28 cellular contexts compared by ENCODE assay signal in the genomic region with DNA sequence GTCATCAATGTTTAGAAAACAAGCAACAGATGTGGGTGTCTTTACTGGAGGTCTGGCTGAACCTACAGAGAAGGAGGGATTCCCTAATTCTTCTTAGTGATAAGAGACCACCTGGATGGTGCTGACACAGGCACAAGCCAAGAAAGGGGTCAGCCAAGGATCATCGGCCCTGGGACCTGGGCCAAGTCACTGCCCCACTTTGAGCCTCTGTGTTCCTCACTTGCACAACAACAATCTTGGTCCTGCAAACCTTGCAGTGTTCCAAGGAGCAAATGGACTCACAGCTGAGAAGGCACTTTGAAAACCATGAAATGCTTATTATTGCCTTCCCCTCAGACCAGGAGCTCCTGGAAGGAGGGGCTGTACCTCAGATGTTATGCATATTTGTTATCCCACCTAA. TPM values are rescaled to one million over a fixed set of nuclear protein-coding genes. Genes with fewer than 3 reads are reported as not detected.
A peak's percentile ranks its signal among the peaks of the same experiment; 100 is the strongest.
DNase-seq lines count a peak whose midpoint lies in the region; ATAC-seq and TF ChIP-seq lines count a peak whose summit lies in the region.
"Had no signal": no experiment of that assay in that cellular context is flagged by ENCODE, and none has a peak within 500 bp of the region (broad histone marks: within the 10 kb centered on the region; RNA-seq: fewer than 3 reads in every experiment).

No MANE protein-coding gene starts in this region.

- no peaks in the 10 kb centered on the region for H3K36me3 ChIP-seq in right atrium auricular region
- H3K36me3 ChIP-seq in colonic mucosa, result no peaks in the 10 kb centered on the region
- H3K36me3 ChIP-seq in vagina, result no peaks in the 10 kb centered on the region
- no peaks in the 10 kb centered on the region for H3K36me3 ChIP-seq in upper lobe of left lung

- intact Hi-C loops in Right ventricle myocardium superior (cut with DNase I), result no loop called here
- intact Hi-C loops in colonic mucosa (cut with DNase I), result no loop called here
- intact Hi-C loops in vagina (cut with DNase I), result no loop called here

- H3K9me3 ChIP-seq in right atrium auricular region (no peaks in the 10 kb centered on the region), colonic mucosa (no peaks in the 10 kb centered on the region), vagina (no peaks in the 10 kb centered on the region), upper lobe of left lung (no peaks in the 10 kb centered on the region)
- H3K9me3 ChIP-seq: A549 had no signal

- no peak for TF ChIP-seq EP300 in upper lobe of left lung (IDR thresholded peaks at IDR 0.05)

- TF ChIP-seq POLR2A in vagina (IDR thresholded peaks at IDR 0.05), result no peak
- TF ChIP-seq POLR2A in upper lobe of left lung (IDR thresholded peaks at IDR 0.05), result no peak

- DNase-seq in Right ventricle myocardium superior (peak; percentile 63), right atrium auricular region (ENCODE audit: low spot score) (no peak), colonic mucosa (peak; percentile 14), left lobe of liver (ENCODE audit: low spot score) (no peak), CD1c-positive myeloid dendritic cell (ENCODE audit: extremely low spot score) (no peak), vagina (ENCODE audit: extremely low spot score in 2 of 2) (no peak), upper lobe of left lung (no peak)
- DNase-seq: CD4-positive, alpha-beta T cell; COR-L47; DMS 273 treated with DMSO at 0.1 percent for 48 hours; DMS79 treated with DMSO at 0.1 percent for 48 hours; GM23248; H9; HFFc6; KBM-7; NCI-H1092; NCI-H1436; NCI-H187 treated with DMSO at 0.1 percent for 48 hours; NCI-H2107; NCI-H226; NCI-H510A treated with DMSO at 0.1 percent for 48 hours; NCI-H748 treated with DMSO at 0.1 percent for 48 hours; SHP77 had no signal

- TF ChIP-seq CTCF in right atrium auricular region (IDR thresholded peaks at IDR 0.05), result no peak
- no peak for TF ChIP-seq CTCF in colonic mucosa (IDR thresholded peaks at IDR 0.05)
- TF ChIP-seq CTCF in vagina (IDR thresholded peaks at IDR 0.05), result no peak
- TF ChIP-seq CTCF in upper lobe of left lung (IDR thresholded peaks at IDR 0.05), result no peak

- H3K27me3 ChIP-seq in right atrium auricular region (no peaks in the 10 kb centered on the region), colonic mucosa (no peaks in the 10 kb centered on the region), vagina (no peaks in the 10 kb centered on the region), upper lobe of left lung (no peaks in the 10 kb centered on the region)

- H3K4me1 ChIP-seq in right atrium auricular region (no peaks in the 10 kb centered on the region), colonic mucosa (no peaks in the 10 kb centered on the region), vagina (no peaks in the 10 kb centered on the region), upper lobe of left lung (peaks cover 0 to 5% (median under 1%) of the 10 kb centered on the region in 4 donors)

- WGBS in upper lobe of left lung, 2 donors, result 35 to 83% methylated on average over 1 of the region's 1 CpG

- H3K9ac ChIP-seq in colonic mucosa (ENCODE audit: low read depth in 2 of 2, low read length in 2 of 2), result no peak overlapping the region
- H3K9ac ChIP-seq: GM23248 had no signal

- H3K27ac ChIP-seq in right atrium auricular region (no peak overlapping the region), colonic mucosa (no peak overlapping the region), vagina (no peak overlapping the region), upper lobe of left lung (no peak overlapping the region)
- H3K27ac ChIP-seq: A549, GM23248, HL-60 had no signal

- ATAC-seq in Right ventricle myocardium superior (ENCODE audit: poor library complexity) (peak; percentile 74), left lobe of liver (peak; percentile 18), HG02571 (IDR thresholded peaks at IDR 0.05; ENCODE audit: unreplicated experiment) (no peak), upper lobe of left lung (ENCODE audit: low FRiP score in 2 of 2) (no peak)
- ATAC-seq: A549, GM12878 had no signal

- H3K4me3 ChIP-seq in right atrium auricular region, result no peak overlapping the region
- H3K4me3 ChIP-seq in colonic mucosa, result no peak overlapping the region
- no peak overlapping the region for H3K4me3 ChIP-seq in vagina
- H3K4me3 ChIP-seq in upper lobe of left lung, result no peak overlapping the region
- H3K4me3 ChIP-seq: A549, GM12878, GM23248 had no signal

RNA-seq across cellular contexts. Expression of gene KCNE3, which starts 7.0 kb away (rescaled TPM):
- 2.6 TPM for total RNA-seq in Right ventricle myocardium superior
- 1 to 10 TPM; 1.4 to 3.3 TPM for total RNA-seq in right atrium auricular region
- 10 to 100 TPM; 31.9 to 41.2 TPM for total RNA-seq in colonic mucosa
- total RNA-seq in left lobe of liver, result 2.1 TPM
- total RNA-seq in vagina, result 5.2 TPM
- total RNA-seq in upper lobe of left lung, result 10 to 100 TPM; 14.3 to 33.3 (median 20.0) TPM
- total RNA-seq: B cell, GM12878 had no signal

RNA-seq across cellular contexts. Expression of gene LIPT2, which starts 19.2 kb away (rescaled TPM):
- total RNA-seq in Right ventricle myocardium superior (3.3 TPM), right atrium auricular region (1 to 10 TPM; 2.9 to 4.8 TPM), colonic mucosa (1 to 10 TPM; 3.9 to 4.4 TPM), left lobe of liver (2.7 TPM), vagina (3.9 TPM), upper lobe of left lung (1 to 10 TPM; 3.3 to 8.5 (median 6.3) TPM)

Comparison
In these comparisons a context has a peak if more than half of its experiments do, and no peak if none do; other contexts are left out.
1. DNase-seq: peak in Right ventricle myocardium superior (single experiment) and colonic mucosa (single experiment); none in right atrium auricular region (single experiment), left lobe of liver (single experiment), CD1c-positive myeloid dendritic cell (single experiment), vagina (0 of 2) and upper lobe of left lung (0 of 2).
2. ATAC-seq: peak in Right ventricle myocardium superior (single experiment) and left lobe of liver (single experiment); none in HG02571 (single experiment) and upper lobe of left lung (0 of 2).